ENCODE assay signal across 1 cellular context in genomic region chrX:65034292-65034640, GRCh38.
TF ChIP-seq lines count a peak whose summit lies in the region.

No MANE protein-coding gene starts in this region.

TF ChIP-seq in GM12878, 131 proteins besides CTCF, POLR2A, EP300 and RAD21:
- no peak for TF ChIP-seq WRNIP1 (IDR thresholded peaks at IDR 0.05; ENCODE audit: borderline replicate concordance, low read depth, low read length)
- no peak for TF ChIP-seq CBX5 (IDR thresholded peaks at IDR 0.05; ENCODE audit: low read depth)
- TF ChIP-seq ESRRA (IDR thresholded peaks at IDR 0.05; ENCODE audit: low read length), result no peak
- no peak for TF ChIP-seq BCL11A (IDR thresholded peaks at IDR 0.05; ENCODE audit: low read depth, low read length)
- no peak for TF ChIP-seq HDAC6 (IDR thresholded peaks at IDR 0.05; ENCODE audit: unreplicated experiment)
- TF ChIP-seq CUX1 (IDR thresholded peaks at IDR 0.05; ENCODE audit: insufficient replicate concordance, low read depth, low read length), result no peak
- TF ChIP-seq JUND (IDR thresholded peaks at IDR 0.05; ENCODE audit: low read depth, low read length), result no peak
- no peak for TF ChIP-seq ATF7 (IDR thresholded peaks at IDR 0.05; ENCODE audit: low read depth)
- no peak for TF ChIP-seq CREM (IDR thresholded peaks at IDR 0.05; ENCODE audit: low read depth)
- no peak for TF ChIP-seq MTA3 (IDR thresholded peaks at IDR 0.05; ENCODE audit: borderline replicate concordance, low read length)
- no peak for TF ChIP-seq ASH2L (IDR thresholded peaks at IDR 0.05; ENCODE audit: borderline replicate concordance, low read depth)
- TF ChIP-seq ETV6 (conservative IDR thresholded peaks at IDR 0.05 in 1 of 2, IDR thresholded peaks at IDR 0.05 in 1 of 2; ENCODE audit: borderline replicate concordance in 1 of 2, low read depth in 1 of 2), result no peak
